In the genomic region with DNA sequence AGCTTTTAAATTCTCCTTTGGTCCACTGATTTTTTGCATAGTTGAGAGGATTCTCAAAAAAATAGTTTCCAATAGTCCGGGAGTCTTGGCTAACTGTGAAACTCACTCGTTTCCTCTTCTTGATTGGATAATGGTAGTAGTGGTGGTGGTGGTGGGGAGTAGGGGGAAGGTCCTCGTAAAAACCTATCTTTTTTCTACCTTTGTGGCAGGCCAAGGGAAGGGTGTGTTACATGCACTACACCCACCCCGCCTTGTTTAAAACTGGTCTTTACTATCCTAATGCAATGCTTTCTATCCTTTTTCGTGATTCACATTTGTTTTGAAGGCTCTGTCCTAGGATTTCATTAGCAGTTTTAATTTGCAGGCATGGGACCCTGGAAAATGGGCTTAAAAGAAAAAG, we compare ENCODE assay signal across 2 cellular contexts.
TF ChIP-seq lines count a peak whose summit lies in the region.

No MANE protein-coding gene starts in this region.

TF ChIP-seq in HEK293, 187 proteins besides CTCF, POLR2A, EP300 and RAD21 (continued from another document):
- TF ChIP-seq, protein P1, sequence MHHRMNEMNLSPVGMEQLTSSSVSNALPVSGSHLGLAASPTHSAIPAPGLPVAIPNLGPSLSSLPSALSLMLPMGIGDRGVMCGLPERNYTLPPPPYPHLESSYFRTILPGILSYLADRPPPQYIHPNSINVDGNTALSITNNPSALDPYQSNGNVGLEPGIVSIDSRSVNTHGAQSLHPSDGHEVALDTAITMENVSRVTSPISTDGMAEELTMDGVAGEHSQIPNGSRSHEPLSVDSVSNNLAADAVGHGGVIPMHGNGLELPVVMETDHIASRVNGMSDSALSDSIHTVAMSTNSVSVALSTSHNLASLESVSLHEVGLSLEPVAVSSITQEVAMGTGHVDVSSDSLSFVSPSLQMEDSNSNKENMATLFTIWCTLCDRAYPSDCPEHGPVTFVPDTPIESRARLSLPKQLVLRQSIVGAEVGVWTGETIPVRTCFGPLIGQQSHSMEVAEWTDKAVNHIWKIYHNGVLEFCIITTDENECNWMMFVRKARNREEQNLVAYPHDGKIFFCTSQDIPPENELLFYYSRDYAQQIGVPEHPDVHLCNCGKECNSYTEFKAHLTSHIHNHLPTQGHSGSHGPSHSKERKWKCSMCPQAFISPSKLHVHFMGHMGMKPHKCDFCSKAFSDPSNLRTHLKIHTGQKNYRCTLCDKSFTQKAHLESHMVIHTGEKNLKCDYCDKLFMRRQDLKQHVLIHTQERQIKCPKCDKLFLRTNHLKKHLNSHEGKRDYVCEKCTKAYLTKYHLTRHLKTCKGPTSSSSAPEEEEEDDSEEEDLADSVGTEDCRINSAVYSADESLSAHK (tag by site-specific recombination; IDR thresholded peaks at IDR 0.05) = 0 out of 2 replicates have a peak, but pooled peaks have one; percentile 20

TF ChIP-seq in WTC11, 78 proteins besides CTCF, POLR2A, EP300 and RAD21 (continued from another document):
- TF ChIP-seq, protein P2, sequence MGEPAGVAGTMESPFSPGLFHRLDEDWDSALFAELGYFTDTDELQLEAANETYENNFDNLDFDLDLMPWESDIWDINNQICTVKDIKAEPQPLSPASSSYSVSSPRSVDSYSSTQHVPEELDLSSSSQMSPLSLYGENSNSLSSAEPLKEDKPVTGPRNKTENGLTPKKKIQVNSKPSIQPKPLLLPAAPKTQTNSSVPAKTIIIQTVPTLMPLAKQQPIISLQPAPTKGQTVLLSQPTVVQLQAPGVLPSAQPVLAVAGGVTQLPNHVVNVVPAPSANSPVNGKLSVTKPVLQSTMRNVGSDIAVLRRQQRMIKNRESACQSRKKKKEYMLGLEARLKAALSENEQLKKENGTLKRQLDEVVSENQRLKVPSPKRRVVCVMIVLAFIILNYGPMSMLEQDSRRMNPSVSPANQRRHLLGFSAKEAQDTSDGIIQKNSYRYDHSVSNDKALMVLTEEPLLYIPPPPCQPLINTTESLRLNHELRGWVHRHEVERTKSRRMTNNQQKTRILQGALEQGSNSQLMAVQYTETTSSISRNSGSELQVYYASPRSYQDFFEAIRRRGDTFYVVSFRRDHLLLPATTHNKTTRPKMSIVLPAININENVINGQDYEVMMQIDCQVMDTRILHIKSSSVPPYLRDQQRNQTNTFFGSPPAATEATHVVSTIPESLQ (CRISPR knock-in tag; IDR thresholded peaks at IDR 0.05) = no peak
- TF ChIP-seq, protein P3, sequence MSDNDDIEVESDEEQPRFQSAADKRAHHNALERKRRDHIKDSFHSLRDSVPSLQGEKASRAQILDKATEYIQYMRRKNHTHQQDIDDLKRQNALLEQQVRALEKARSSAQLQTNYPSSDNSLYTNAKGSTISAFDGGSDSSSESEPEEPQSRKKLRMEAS (CRISPR knock-in tag; IDR thresholded peaks at IDR 0.05) = no peak
- no peak for TF ChIP-seq JAZF1 (CRISPR knock-in tag; IDR thresholded peaks at IDR 0.05)
- TF ChIP-seq CREB1 (CRISPR knock-in tag; IDR thresholded peaks at IDR 0.05) = no peak
- TF ChIP-seq SP1 (CRISPR knock-in tag; conservative IDR thresholded peaks at IDR 0.05) = no peak
- TF ChIP-seq, protein P4, sequence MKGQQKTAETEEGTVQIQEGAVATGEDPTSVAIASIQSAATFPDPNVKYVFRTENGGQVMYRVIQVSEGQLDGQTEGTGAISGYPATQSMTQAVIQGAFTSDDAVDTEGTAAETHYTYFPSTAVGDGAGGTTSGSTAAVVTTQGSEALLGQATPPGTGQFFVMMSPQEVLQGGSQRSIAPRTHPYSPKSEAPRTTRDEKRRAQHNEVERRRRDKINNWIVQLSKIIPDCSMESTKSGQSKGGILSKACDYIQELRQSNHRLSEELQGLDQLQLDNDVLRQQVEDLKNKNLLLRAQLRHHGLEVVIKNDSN (CRISPR knock-in tag; IDR thresholded peaks at IDR 0.05) = no peak
- no peak for TF ChIP-seq GABPB1 (CRISPR knock-in tag; IDR thresholded peaks at IDR 0.05)
- no peak for TF ChIP-seq GTF2I (CRISPR knock-in tag; conservative IDR thresholded peaks at IDR 0.05)
- TF ChIP-seq NR2C2 (CRISPR knock-in tag; IDR thresholded peaks at IDR 0.05) = no peak
- TF ChIP-seq ELF4 (CRISPR knock-in tag; IDR thresholded peaks at IDR 0.05; ENCODE audit: low read depth) = no peak
- no peak for TF ChIP-seq SOX15 (CRISPR knock-in tag; IDR thresholded peaks at IDR 0.05)
- TF ChIP-seq, protein P5, sequence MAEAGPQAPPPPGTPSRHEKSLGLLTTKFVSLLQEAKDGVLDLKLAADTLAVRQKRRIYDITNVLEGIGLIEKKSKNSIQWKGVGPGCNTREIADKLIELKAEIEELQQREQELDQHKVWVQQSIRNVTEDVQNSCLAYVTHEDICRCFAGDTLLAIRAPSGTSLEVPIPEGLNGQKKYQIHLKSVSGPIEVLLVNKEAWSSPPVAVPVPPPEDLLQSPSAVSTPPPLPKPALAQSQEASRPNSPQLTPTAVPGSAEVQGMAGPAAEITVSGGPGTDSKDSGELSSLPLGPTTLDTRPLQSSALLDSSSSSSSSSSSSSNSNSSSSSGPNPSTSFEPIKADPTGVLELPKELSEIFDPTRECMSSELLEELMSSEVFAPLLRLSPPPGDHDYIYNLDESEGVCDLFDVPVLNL (CRISPR knock-in tag; IDR thresholded peaks at IDR 0.05; ENCODE audit: borderline replicate concordance, low read depth) = no peak
- TF ChIP-seq GRHL2 (CRISPR knock-in tag; IDR thresholded peaks at IDR 0.05; ENCODE audit: insufficient replicate concordance, severe bottlenecking) = no peak
- TF ChIP-seq ZNF121 (CRISPR knock-in tag; IDR thresholded peaks at IDR 0.05) = no peak
- TF ChIP-seq, protein P6, sequence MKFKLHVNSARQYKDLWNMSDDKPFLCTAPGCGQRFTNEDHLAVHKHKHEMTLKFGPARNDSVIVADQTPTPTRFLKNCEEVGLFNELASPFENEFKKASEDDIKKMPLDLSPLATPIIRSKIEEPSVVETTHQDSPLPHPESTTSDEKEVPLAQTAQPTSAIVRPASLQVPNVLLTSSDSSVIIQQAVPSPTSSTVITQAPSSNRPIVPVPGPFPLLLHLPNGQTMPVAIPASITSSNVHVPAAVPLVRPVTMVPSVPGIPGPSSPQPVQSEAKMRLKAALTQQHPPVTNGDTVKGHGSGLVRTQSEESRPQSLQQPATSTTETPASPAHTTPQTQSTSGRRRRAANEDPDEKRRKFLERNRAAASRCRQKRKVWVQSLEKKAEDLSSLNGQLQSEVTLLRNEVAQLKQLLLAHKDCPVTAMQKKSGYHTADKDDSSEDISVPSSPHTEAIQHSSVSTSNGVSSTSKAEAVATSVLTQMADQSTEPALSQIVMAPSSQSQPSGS (CRISPR knock-in tag; IDR thresholded peaks at IDR 0.05; ENCODE audit: borderline replicate concordance, low read depth) = no peak
- TF ChIP-seq NR3C1 (CRISPR knock-in tag; conservative IDR thresholded peaks at IDR 0.05; ENCODE audit: low read depth) = no peak
- TF ChIP-seq FOXP1 (CRISPR knock-in tag; IDR thresholded peaks at IDR 0.05; ENCODE audit: borderline replicate concordance) = no peak
